Comparison of ENCODE assay signal across 35 cellular contexts in genomic region chr19:16804176-16804575, GRCh38.
"Had no signal": no experiment of that assay in that cellular context is flagged by ENCODE, and none has a peak within 500 bp of the region (broad histone marks: within the 10 kb centered on the region; RNA-seq: fewer than 3 reads in every experiment).

No MANE protein-coding gene starts in this region.

- H3K27me3 ChIP-seq: MG63 had no signal

- H3K4me3 ChIP-seq: MG63 had no signal

- H3K9me3 ChIP-seq: MG63 had no signal

- H3K9ac ChIP-seq: KMS-11 had no signal

- H3K4me2 ChIP-seq: KMS-11 had no signal

- H3K27ac ChIP-seq: KMS-11 had no signal

- H3K36me3 ChIP-seq: MG63 had no signal

- DNase-seq: Karpas-422, Kasumi-1, MG63, MM.1S, MV-4-11, NCI-H1048, NCI-H1092, NCI-H1092 treated with DMSO at 0.1 percent for 48 hours, NCI-H1105, NCI-H1105 treated with DMSO at 0.1 percent for 48 hours, NCI-H1417, NCI-H1417 treated with DMSO at 0.1 percent for 48 hours, NCI-H1436, NCI-H1436 treated with DMSO at 0.1 percent for 48 hours, NCI-H146, NCI-H1694, NCI-H1694 treated with DMSO at 0.1 percent for 48 hours, NCI-H187, NCI-H187 treated with DMSO at 0.1 percent for 48 hours, NCI-H2029, NCI-H2029 treated with DMSO at 0.1 percent for 48 hours, NCI-H2081, NCI-H2081 treated with DMSO at 0.1 percent for 48 hours, NCI-H2107, NCI-H2171, NCI-H2171 treated with DMSO at 0.1 percent for 48 hours, NCI-H2227 treated with DMSO at 0.1 percent for 48 hours, NCI-H226, NCI-H345, NCI-H446, NCI-H446 treated with DMSO at 0.1 percent for 48 hours, NCI-H510A, NCI-H510A treated with DMSO at 0.1 percent for 48 hours, NCI-H524 had no signal
